ENCODE assay signal across 12 cellular contexts in genomic region chr5:36880761-36881160, GRCh38. TPM values are rescaled to one million over a fixed set of nuclear protein-coding genes. Genes with fewer than 3 reads are reported as not detected.
A peak's percentile ranks its signal among the peaks of the same experiment; 100 is the strongest.
DNase-seq lines count a peak whose midpoint lies in the region; ATAC-seq and TF ChIP-seq lines count a peak whose summit lies in the region.
"Had no signal": no experiment of that assay in that cellular context is flagged by ENCODE, and none has a peak within 500 bp of the region (broad histone marks: within the 10 kb centered on the region; RNA-seq: fewer than 3 reads in every experiment).

No MANE protein-coding gene starts in this region.

- peaks cover 19% of the 10 kb centered on the region for H3K4me1 ChIP-seq in neural progenitor cell

- peak overlapping the region; percentile 85 for H3K4me2 ChIP-seq in neural progenitor cell

- TF ChIP-seq CTCF in choroid plexus epithelial cell (conservative IDR thresholded peaks at IDR 0.05; ENCODE audit: low read depth, low read length) (no peak), neural progenitor cell (IDR thresholded peaks at IDR 0.05) (no peak)

- no peaks in the 10 kb centered on the region for H3K9me3 ChIP-seq in neural progenitor cell (ENCODE audit: low read depth)

- H3K4me3 Mint-ChIP-seq in neural progenitor cell = peak overlapping the region; percentile 60
- H3K4me3 Mint-ChIP-seq: activated B cell treated with CpG ODN at 0.5 μM for 24 hours had no signal

- peak overlapping the region; percentile 11 for H3K27ac ChIP-seq in neural progenitor cell

- no peaks in the 10 kb centered on the region for H3K27me3 ChIP-seq in neural progenitor cell

- H3K36me3 Mint-ChIP-seq in neural progenitor cell = peaks cover 14% of the 10 kb centered on the region

- peak; percentile 13 for DNase-seq in NCI-H82 (lab: John Stamatoyannopoulos, UW)
- peak; percentile 12 for DNase-seq in choroid plexus epithelial cell (ENCODE audit: low read depth)
- DNase-seq in neural progenitor cell (ENCODE audit: low spot score) = no peak
- DNase-seq in hypothalamus (lab: John Stamatoyannopoulos, UW) = no peak
- DNase-seq: activated B cell treated with CpG ODN at 0.5 μM for 24 hours; effector CD8-positive, alpha-beta T cell; naive B cell; NCI-H1417 treated with DMSO at 0.1 percent for 48 hours; stimulated activated naive CD4-positive, alpha-beta T cell treated with Interleukin-2 at 50 U/mL for 16 hours had no signal

- H3F3A ChIP-seq in neural progenitor cell (ENCODE audit: low read depth) = peaks cover 23% of the 10 kb centered on the region

- no peaks in the 10 kb centered on the region for H3K36me3 ChIP-seq in neural progenitor cell

- peaks cover 100% of the 10 kb centered on the region for H3K79me2 ChIP-seq in neural progenitor cell (ENCODE audit: low read depth)

- H3K4me1 Mint-ChIP-seq in neural progenitor cell = peaks cover 9% of the 10 kb centered on the region

- H3K9me3 Mint-ChIP-seq in neural progenitor cell = peaks cover 10% of the 10 kb centered on the region
- H3K9me3 Mint-ChIP-seq: activated B cell treated with CpG ODN at 0.5 μM for 24 hours, naive B cell had no signal

- H2AFZ ChIP-seq in neural progenitor cell (replicated peaks) = no peak overlapping the region

- ATAC-seq in GM18519 (IDR thresholded peaks at IDR 0.05; ENCODE audit: low FRiP score, unreplicated experiment) (no peak), HG02798 (IDR thresholded peaks at IDR 0.05; ENCODE audit: poor library complexity, unreplicated experiment) (no peak)

- H3K4me3 ChIP-seq in GM08714 (ENCODE audit: low read length) = peak overlapping the region; percentile 25; the same call in 1 of the 2 replicates
- H3K4me3 ChIP-seq in choroid plexus epithelial cell (ENCODE audit: low read depth, low read length) = no peak overlapping the region
- H3K4me3 ChIP-seq in neural progenitor cell = peak overlapping the region; percentile 95

- no peak overlapping the region for H3K27ac Mint-ChIP-seq in neural progenitor cell
- H3K27ac Mint-ChIP-seq: activated B cell treated with CpG ODN at 0.5 μM for 24 hours had no signal

- H3K9ac ChIP-seq in neural progenitor cell = no peak overlapping the region

- H4K20me1 ChIP-seq in neural progenitor cell (ENCODE audit: low read depth) = peaks cover 77% of the 10 kb centered on the region

- H3K27me3 Mint-ChIP-seq in neural progenitor cell (ENCODE audit: insufficient read depth, low read depth) = peaks cover 5% of the 10 kb centered on the region
- H3K27me3 Mint-ChIP-seq: activated B cell treated with CpG ODN at 0.5 μM for 24 hours, naive B cell had no signal

RNA-seq across cellular contexts. Expression of gene NIPBL, which starts 4.2 kb away (rescaled TPM):
- 41.4 and 67.9 TPM in 2 replicates for total RNA-seq in neural progenitor cell (ENCODE audit: low replicate concordance)

Comparison
In these comparisons a context has a peak if more than half of its experiments do, and no peak if none do; other contexts are left out.
1. DNase-seq: peak in NCI-H82 (single experiment) and choroid plexus epithelial cell (single experiment); none in neural progenitor cell (single experiment) and hypothalamus (0 of 51).